ENCODE assay signal across 10 cellular contexts in genomic region chr17:4969551-4970231, GRCh38. TPM values are rescaled to one million over a fixed set of nuclear protein-coding genes. Genes with fewer than 3 reads are reported as not detected.
DNase-seq lines count a peak whose midpoint lies in the region; ATAC-seq and TF ChIP-seq lines count a peak whose summit lies in the region.
"Had no signal": no experiment of that assay in that cellular context is flagged by ENCODE, and none has a peak within 500 bp of the region (broad histone marks: within the 10 kb centered on the region; RNA-seq: fewer than 3 reads in every experiment).

No MANE protein-coding gene starts in this region.

- H3K27me3 Mint-ChIP-seq in activated T-helper 17 cell treated with anti-CD3 and anti-CD28 coated beads, Interleukin-2, amount 50 U/mL, for 72 hours, result no peaks in the 10 kb centered on the region

- peak in 1 of 2 donors; percentile 27 for ATAC-seq in activated naive CD4-positive, alpha-beta T cell treated with anti-CD3 and anti-CD28 coated beads, Interleukin-2, amount 50 U/mL, for 72 hours
- ATAC-seq in activated T-helper 17 cell treated with anti-CD3 and anti-CD28 coated beads, Interleukin-2, amount 50 U/mL, for 72 hours (replicated peaks), result peak; percentile 42
- ATAC-seq in HG03108 (IDR thresholded peaks at IDR 0.05; ENCODE audit: unreplicated experiment), result no peak

- H3K27me3 ChIP-seq in kidney epithelial cell (ENCODE audit: control insufficient read depth, insufficient read depth, low read length) (no peaks in the 10 kb centered on the region), thyroid gland (no peaks in the 10 kb centered on the region)

- H3K4me3 ChIP-seq in kidney epithelial cell (ENCODE audit: low read depth, low read length), result peak overlapping the region; percentile 11
- H3K4me3 ChIP-seq in thyroid gland (replicated peaks in 1 of 3), result no peak overlapping the region

- TF ChIP-seq CTCF in kidney epithelial cell (IDR thresholded peaks at IDR 0.05; ENCODE audit: insufficient read depth, low read length, poor library complexity, severe bottlenecking) (no peak), thyroid gland (IDR thresholded peaks at IDR 0.05) (no peak)

- 87 to 89% methylated on average over 17 of the region's 17 CpGs for WGBS in thyroid gland, 2 donors

- peaks cover 20 to 26% of the 10 kb centered on the region in 2 donors for H3K4me1 ChIP-seq in thyroid gland

- H3K9me3 Mint-ChIP-seq in activated naive CD4-positive, alpha-beta T cell treated with anti-CD3 and anti-CD28 coated beads, Interleukin-2, amount 50 U/mL, for 72 hours, result no peaks in the 10 kb centered on the region
- H3K9me3 Mint-ChIP-seq in activated T-helper 17 cell treated with anti-CD3 and anti-CD28 coated beads, Interleukin-2, amount 50 U/mL, for 72 hours, result peaks cover 4% of the 10 kb centered on the region

- TF ChIP-seq POLR2A in thyroid gland (IDR thresholded peaks at IDR 0.05), result no peak

- peak overlapping the region in 2 of 3 donors; percentile 15 to 93 for H3K27ac ChIP-seq in thyroid gland

- peak; percentile 29 to 79 for DNase-seq in activated naive CD4-positive, alpha-beta T cell treated with anti-CD3 and anti-CD28 coated beads, Interleukin-2, amount 50 U/mL, for 72 hours (ENCODE audit: low spot score in 2 of 2)
- no peak for DNase-seq in activated naive CD4-positive, alpha-beta T cell (lab: John Stamatoyannopoulos, UW)
- DNase-seq in kidney epithelial cell (ENCODE audit: low read depth) (no peak), thyroid gland (no peak), dedifferentiated amniotic fluid mesenchymal stem cell (ENCODE audit: extremely low spot score) (no peak), OCI-M1 (lab: John Stamatoyannopoulos, UW) (no peak)
- DNase-seq: cortex of kidney, RPMI8226 had no signal

- H3K4me3 Mint-ChIP-seq in activated T-helper 17 cell treated with anti-CD3 and anti-CD28 coated beads, Interleukin-2, amount 50 U/mL, for 72 hours, result no peak overlapping the region

- H3K27ac Mint-ChIP-seq in activated naive CD4-positive, alpha-beta T cell treated with anti-CD3 and anti-CD28 coated beads, Interleukin-2, amount 50 U/mL, for 72 hours, result no peak overlapping the region
- H3K27ac Mint-ChIP-seq in activated T-helper 17 cell treated with anti-CD3 and anti-CD28 coated beads, Interleukin-2, amount 50 U/mL, for 72 hours, result no peak overlapping the region

- no peaks in the 10 kb centered on the region for H3K9me3 ChIP-seq in thyroid gland

- H3K36me3 Mint-ChIP-seq in activated naive CD4-positive, alpha-beta T cell treated with anti-CD3 and anti-CD28 coated beads, Interleukin-2, amount 50 U/mL, for 72 hours, result peaks cover 15 to 28% of the 10 kb centered on the region in 2 donors
- no peaks in the 10 kb centered on the region for H3K36me3 Mint-ChIP-seq in activated T-helper 17 cell treated with anti-CD3 and anti-CD28 coated beads, Interleukin-2, amount 50 U/mL, for 72 hours (ENCODE audit: low read depth)

- H3K36me3 ChIP-seq in kidney epithelial cell (ENCODE audit: control insufficient read depth, insufficient read depth, low read length) (no peaks in the 10 kb centered on the region), thyroid gland (peaks cover 20 to 22% of the 10 kb centered on the region in 2 donors)

- H3K4me1 Mint-ChIP-seq in activated T-helper 17 cell treated with anti-CD3 and anti-CD28 coated beads, Interleukin-2, amount 50 U/mL, for 72 hours, result peaks cover 33% of the 10 kb centered on the region

- intact Hi-C loops in thyroid gland (cut with DNase I), result no loop called here

RNA-seq across cellular contexts. Expression of gene SPAG7, which starts 2.1 kb away (rescaled TPM):
- total RNA-seq in activated naive CD4-positive, alpha-beta T cell treated with anti-CD3 and anti-CD28 coated beads, Interleukin-2, amount 50 U/mL, for 72 hours, result 10 to 100 TPM; 70.3 to 94.6 TPM
- total RNA-seq in activated T-helper 17 cell treated with anti-CD3 and anti-CD28 coated beads, Interleukin-2, amount 50 U/mL, for 72 hours, result 10 to 100 TPM; 71.6 to 83.4 TPM
- total RNA-seq in kidney epithelial cell, result 74.6 and 88.7 TPM in 2 replicates
- total RNA-seq in thyroid gland, result 10 to 100 TPM; 50.5 to 69.7 (median 68.3) TPM

RNA-seq across cellular contexts. Expression of gene CAMTA2, which starts 17.8 kb away (rescaled TPM):
- total RNA-seq in activated naive CD4-positive, alpha-beta T cell treated with anti-CD3 and anti-CD28 coated beads, Interleukin-2, amount 50 U/mL, for 72 hours, result 10 to 100 TPM; 66.2 to 82.3 TPM
- total RNA-seq in activated T-helper 17 cell treated with anti-CD3 and anti-CD28 coated beads, Interleukin-2, amount 50 U/mL, for 72 hours, result 100 to 1,000 TPM in 1 of 2 donors, 10 to 100 TPM in 1; 66.9 to 103 TPM
- total RNA-seq in kidney epithelial cell, result 47.7 and 50.7 TPM in 2 replicates
- total RNA-seq in thyroid gland, result 10 to 100 TPM; 17.1 to 29.0 (median 20.4) TPM

RNA-seq across cellular contexts. Expression of gene ENO3, which starts 18.8 kb away (rescaled TPM):
- total RNA-seq in activated naive CD4-positive, alpha-beta T cell treated with anti-CD3 and anti-CD28 coated beads, Interleukin-2, amount 50 U/mL, for 72 hours, result 10 to 100 TPM; 32.1 to 47.9 TPM
- 10 to 100 TPM; 27.4 to 30.3 TPM for total RNA-seq in activated T-helper 17 cell treated with anti-CD3 and anti-CD28 coated beads, Interleukin-2, amount 50 U/mL, for 72 hours
- 3.5 and 5.8 TPM in 2 replicates for total RNA-seq in kidney epithelial cell
- total RNA-seq in thyroid gland, result 1 to 10 TPM in 3 of 4 donors, not detected in 1; 5.4 to 8.8 (median 5.5) TPM

RNA-seq across cellular contexts. Expression of gene PFN1, which starts 21.4 kb away (rescaled TPM):
- total RNA-seq in activated naive CD4-positive, alpha-beta T cell treated with anti-CD3 and anti-CD28 coated beads, Interleukin-2, amount 50 U/mL, for 72 hours, result 1,000 to 10,000 TPM; 1,929 to 1,966 TPM
- total RNA-seq in activated T-helper 17 cell treated with anti-CD3 and anti-CD28 coated beads, Interleukin-2, amount 50 U/mL, for 72 hours, result 1,000 to 10,000 TPM; 1,346 to 1,950 TPM
- 1,484 and 2,015 TPM in 2 replicates for total RNA-seq in kidney epithelial cell
- total RNA-seq in thyroid gland, result 100 to 1,000 TPM; 228 to 606 (median 328) TPM

RNA-seq across cellular contexts. Expression of gene INCA1, which starts 27.6 kb away (rescaled TPM):
- total RNA-seq in activated naive CD4-positive, alpha-beta T cell treated with anti-CD3 and anti-CD28 coated beads, Interleukin-2, amount 50 U/mL, for 72 hours, result 1 to 10 TPM in 1 of 2 donors, under 1 TPM in 1; 0.53 to 2.6 TPM
- under 1 TPM; 0.61 to 0.69 TPM for total RNA-seq in activated T-helper 17 cell treated with anti-CD3 and anti-CD28 coated beads, Interleukin-2, amount 50 U/mL, for 72 hours
- total RNA-seq in kidney epithelial cell (0.41 and 2.2 TPM in 2 replicates), thyroid gland (1 to 10 TPM; 1.0 to 2.3 (median 1.4) TPM)

Comparison
In these comparisons a context has a peak if more than half of its experiments do, and no peak if none do; other contexts are left out.
1. DNase-seq: peak in activated naive CD4-positive, alpha-beta T cell treated with anti-CD3 and anti-CD28 coated beads, Interleukin-2, amount 50 U/mL, for 72 hours (2 of 2); none in activated naive CD4-positive, alpha-beta T cell (0 of 4), kidney epithelial cell (single experiment), thyroid gland (0 of 2), dedifferentiated amniotic fluid mesenchymal stem cell (single experiment) and OCI-M1 (single experiment).